14 cellular contexts compared by ENCODE assay signal in the genomic region with DNA sequence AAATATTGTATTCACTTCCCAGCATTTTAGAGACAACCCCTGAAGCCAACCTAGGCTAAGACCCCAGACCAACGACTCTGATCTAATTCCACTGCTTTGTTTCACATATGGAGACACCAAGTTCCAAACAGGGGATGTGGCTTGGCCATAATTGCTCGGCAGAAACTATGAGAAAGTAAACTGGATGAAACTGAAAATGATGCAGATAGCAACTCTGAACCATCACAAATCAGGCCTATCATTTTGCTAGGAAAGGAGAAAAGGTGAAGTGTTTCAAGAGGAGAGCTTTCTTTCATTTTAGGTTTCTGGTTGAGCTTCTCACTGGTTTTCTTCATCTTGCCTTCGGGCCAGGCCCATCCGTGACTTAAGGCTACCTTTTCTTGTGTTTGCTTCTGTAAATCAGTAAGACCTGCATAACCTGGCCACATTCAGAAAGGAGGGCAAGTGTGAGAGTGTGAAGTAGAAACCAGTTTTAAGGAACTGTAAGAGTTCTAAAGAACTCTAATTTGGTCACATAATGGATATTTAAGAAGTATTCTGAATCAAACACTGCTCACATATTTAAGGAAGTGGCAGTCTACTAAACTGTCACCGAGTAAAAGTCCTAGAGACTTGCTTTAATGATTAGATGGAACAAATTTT.
A peak's percentile ranks its signal among the peaks of the same experiment; 100 is the strongest.
DNase-seq lines count a peak whose midpoint lies in the region; ATAC-seq and TF ChIP-seq lines count a peak whose summit lies in the region.
"Had no signal": no experiment of that assay in that cellular context is flagged by ENCODE, and none has a peak within 500 bp of the region (broad histone marks: within the 10 kb centered on the region; RNA-seq: fewer than 3 reads in every experiment).

No MANE protein-coding gene starts in this region.

- no peak for DNase-seq in CD8-positive, alpha-beta memory T cell
- DNase-seq in immature natural killer cell (no peak), stomach (no peak), GM19240 (ENCODE audit: insufficient read length, low spot score) (no peak)
- DNase-seq: activated effector memory CD4-positive, alpha-beta T cell treated with anti-CD3 and anti-CD28 coated beads, Interleukin-2, amount 50 U/mL, for 16 hours; effector memory CD4-positive, alpha-beta T cell; KBM-7; NCI-H1417 treated with DMSO at 0.1 percent for 48 hours; NCI-H510A; tibial artery had no signal

- H4K20me1 ChIP-seq in OCI-LY3 (ENCODE audit: insufficient read depth, low read length): no peaks in the 10 kb centered on the region

- TF ChIP-seq POLR2A in stomach (IDR thresholded peaks at IDR 0.05): no peak

- peak overlapping the region; percentile 53 for H3K4me2 ChIP-seq in OCI-LY3 (ENCODE audit: low read length)

- no peaks in the 10 kb centered on the region for H3K79me2 ChIP-seq in OCI-LY3 (ENCODE audit: low read length)

- no peaks in the 10 kb centered on the region for H3K9me3 Mint-ChIP-seq in CD8-positive, alpha-beta memory T cell
- no peaks in the 10 kb centered on the region for H3K9me3 Mint-ChIP-seq in immature natural killer cell

- H3K4me1 ChIP-seq in CD8-positive, alpha-beta memory T cell (ENCODE audit: insufficient read depth, low read length): peaks cover 80% of the 10 kb centered on the region
- H3K4me1 ChIP-seq in OCI-LY3 (ENCODE audit: low read length) (peaks cover 47% of the 10 kb centered on the region), stomach (peaks cover 0 to 11% (median 0%) of the 10 kb centered on the region in 4 donors)

- CTCF ChIA-PET in CD8-positive, alpha-beta memory T cell (lab: Charles Lee): interaction anchor here (0.9 kb wide), 1 partner anchor 17 kb away, joined by 3 read pairs; no protein-coding TSS in a partner anchor

- H3K27ac ChIP-seq in CD8-positive, alpha-beta memory T cell (ENCODE audit: low read depth, low read length): no peak overlapping the region
- H3K27ac ChIP-seq in OCI-LY3 (ENCODE audit: low read length): peak overlapping the region; percentile 62; the same call in 1 of the 2 replicates
- no peak overlapping the region for H3K27ac ChIP-seq in stomach
- H3K27ac ChIP-seq: tibial artery had no signal

- WGBS in stomach, 5 donors: 67 to 77% (median 76%) methylated on average over 5 of the region's 5 CpGs

- intact Hi-C loops in stomach (cut with DNase I; ENCODE audit: low total_unique reads): no loop called here

- peak overlapping the region; percentile 1 for H3K4me3 ChIP-seq in CD8-positive, alpha-beta memory T cell (ENCODE audit: low read length)
- peak overlapping the region; percentile 10; the same call in 1 of the 2 replicates for H3K4me3 ChIP-seq in OCI-LY3 (ENCODE audit: low read length)
- no peak overlapping the region for H3K4me3 ChIP-seq in stomach
- H3K4me3 ChIP-seq: tibial artery had no signal

- no peaks in the 10 kb centered on the region for H3K9me3 ChIP-seq in CD8-positive, alpha-beta memory T cell (ENCODE audit: low read length)
- H3K9me3 ChIP-seq in OCI-LY3 (ENCODE audit: insufficient read depth, low read length): no peaks in the 10 kb centered on the region
- no peaks in the 10 kb centered on the region for H3K9me3 ChIP-seq in stomach
- H3K9me3 ChIP-seq: tibial artery had no signal

- peaks cover 22 to 67% (median 36%) of the 10 kb centered on the region in 3 donors for H3K4me1 Mint-ChIP-seq in CD8-positive, alpha-beta memory T cell
- peaks cover 25 to 52% of the 10 kb centered on the region in 2 donors for H3K4me1 Mint-ChIP-seq in immature natural killer cell

- no peak overlapping the region for H3K9ac ChIP-seq in OCI-LY3 (ENCODE audit: low read length)

- no peak for TF ChIP-seq EP300 in stomach (IDR thresholded peaks at IDR 0.05)

- ATAC-seq in GM18909 (IDR thresholded peaks at IDR 0.05; ENCODE audit: poor library complexity, unreplicated experiment) (peak; percentile 51), GM21619 (IDR thresholded peaks at IDR 0.05; ENCODE audit: unreplicated experiment) (no peak)

- peak overlapping the region in 3 of 7 donors; percentile 6 to 10 (median 6) for H3K4me3 Mint-ChIP-seq in CD8-positive, alpha-beta memory T cell
- H3K4me3 Mint-ChIP-seq in immature natural killer cell: no peak overlapping the region
- H3K4me3 Mint-ChIP-seq: CD14-positive monocyte had no signal

- peak overlapping the region in 7 of 8 donors; percentile 2 to 51 (median 15) for H3K27ac Mint-ChIP-seq in CD8-positive, alpha-beta memory T cell
- peak overlapping the region; percentile 14 to 72 (median 48) for H3K27ac Mint-ChIP-seq in immature natural killer cell

- H3K36me3 Mint-ChIP-seq in CD8-positive, alpha-beta memory T cell: peaks cover 0 to 1% (median 0%) of the 10 kb centered on the region in 3 donors
- H3K36me3 Mint-ChIP-seq in immature natural killer cell: no peaks in the 10 kb centered on the region
- H3K36me3 Mint-ChIP-seq: CD14-positive monocyte had no signal

- H3K36me3 ChIP-seq in CD8-positive, alpha-beta memory T cell (ENCODE audit: insufficient read depth, low read length): no peaks in the 10 kb centered on the region
- H3K36me3 ChIP-seq in OCI-LY3 (replicated peaks; ENCODE audit: low read depth, low read length) (no peaks in the 10 kb centered on the region), stomach (no peaks in the 10 kb centered on the region)
- H3K36me3 ChIP-seq: tibial artery had no signal

- H3K27me3 ChIP-seq in CD8-positive, alpha-beta memory T cell (ENCODE audit: insufficient read depth, low read length, poor library complexity, severe bottlenecking): no peaks in the 10 kb centered on the region
- H3K27me3 ChIP-seq in OCI-LY3 (ENCODE audit: low read depth, low read length): peaks cover 4% of the 10 kb centered on the region; the same call in 1 of the 2 replicates
- H3K27me3 ChIP-seq in stomach: no peaks in the 10 kb centered on the region
- H3K27me3 ChIP-seq: tibial artery had no signal

- POLR2A ChIA-PET in CD8-positive, alpha-beta memory T cell (lab: Charles Lee): no interaction called here

- TF ChIP-seq CTCF in OCI-LY3 (IDR thresholded peaks at IDR 0.05; ENCODE audit: low read depth, low read length) (no peak), stomach (IDR thresholded peaks at IDR 0.05) (no peak)

- H2AFZ ChIP-seq in OCI-LY3 (ENCODE audit: low read depth, low read length): peak overlapping the region; percentile 49; the same call in 1 of the 2 replicates

- peaks cover 0 to 3% of the 10 kb centered on the region in 2 donors for H3K27me3 Mint-ChIP-seq in CD8-positive, alpha-beta memory T cell
- peaks cover 0 to 3% (median 3%) of the 10 kb centered on the region in 3 donors for H3K27me3 Mint-ChIP-seq in immature natural killer cell (ENCODE audit: low read depth in 3 of 3)

Comparison
In these comparisons a context has a peak if more than half of its experiments do, and no peak if none do; other contexts are left out.
1. H3K4me3 ChIP-seq: peak in CD8-positive, alpha-beta memory T cell (single experiment) and OCI-LY3 (single experiment); none in stomach (0 of 4).